ENCODE assay signal across 9 cellular contexts in genomic region chr14:99393059-99393655, GRCh38.
DNase-seq lines count a peak whose midpoint lies in the region; ATAC-seq and TF ChIP-seq lines count a peak whose summit lies in the region.
"Had no signal": no experiment of that assay in that cellular context is flagged by ENCODE, and none has a peak within 500 bp of the region (broad histone marks: within the 10 kb centered on the region; RNA-seq: fewer than 3 reads in every experiment).

No MANE protein-coding gene starts in this region.

- H3K4me3 Mint-ChIP-seq in activated naive CD8-positive, alpha-beta T cell = no peak overlapping the region

- CTCF ChIA-PET in HEK293T (lab: Yijun Ruan, JAX) = interaction anchor here (0.6 to 3.8 kb wide), 32 partner anchors 9 to 626 kb away, joined by 3 to 35 read pairs (median 5); partner anchors contain the start of gene CCDC85C

- DNase-seq in NCI-H146 (lab: John Stamatoyannopoulos, UW) (peak; percentile 6), NCI-H146 treated with DMSO at 0.1 percent for 48 hours (lab: John Stamatoyannopoulos, UW; ENCODE audit: unreplicated experiment) (no peak), HEK293T (ENCODE audit: extremely low spot score) (peak; percentile 68), NCI-H460 (ENCODE audit: extremely low read depth, low read depth) (peak; percentile 44), iPS-NIHi7 (ENCODE audit: extremely low spot score) (peak; percentile 77)
- DNase-seq in stimulated activated naive CD4-positive, alpha-beta T cell treated with Interleukin-2 at 50 U/mL for 16 hours (lab: John Stamatoyannopoulos, UW) = peak; percentile 9

- H3K4me1 Mint-ChIP-seq in activated naive CD8-positive, alpha-beta T cell (ENCODE audit: low read depth) = peaks cover 6% of the 10 kb centered on the region

- no peaks in the 10 kb centered on the region for H3K9me3 Mint-ChIP-seq in activated naive CD8-positive, alpha-beta T cell (ENCODE audit: low read depth)
- H3K9me3 Mint-ChIP-seq: CD8-positive, alpha-beta memory T cell had no signal

- POLR2A ChIA-PET in HEK293T (lab: Yijun Ruan, JAX) = interaction anchor here (0.8 to 1.0 kb wide), 3 partner anchors 9 to 25 kb away, joined by 3 to 4 read pairs (median 3); no protein-coding TSS in a partner anchor

- no peaks in the 10 kb centered on the region for H3K36me3 Mint-ChIP-seq in activated naive CD8-positive, alpha-beta T cell

- ATAC-seq in GM19035 (IDR thresholded peaks at IDR 0.05; ENCODE audit: unreplicated experiment) = no peak

- H3K27ac Mint-ChIP-seq in activated naive CD8-positive, alpha-beta T cell = peak overlapping the region; percentile 34

- H3K27me3 Mint-ChIP-seq in activated naive CD8-positive, alpha-beta T cell = no peaks in the 10 kb centered on the region
- H3K27me3 Mint-ChIP-seq: CD8-positive, alpha-beta memory T cell had no signal

TF ChIP-seq in HEK293T, 16 proteins besides CTCF, POLR2A, EP300 and RAD21:
- TF ChIP-seq NFRKB (IDR thresholded peaks at IDR 0.05) (no peak), FOXK2 (IDR thresholded peaks at IDR 0.05) (no peak), L3MBTL2 (conservative IDR thresholded peaks at IDR 0.05) (no peak), ELF4 (IDR thresholded peaks at IDR 0.05) (no peak), SUZ12 (IDR thresholded peaks at IDR 0.05) (no peak)
